13 cellular contexts compared by ENCODE assay signal in the genomic region with DNA sequence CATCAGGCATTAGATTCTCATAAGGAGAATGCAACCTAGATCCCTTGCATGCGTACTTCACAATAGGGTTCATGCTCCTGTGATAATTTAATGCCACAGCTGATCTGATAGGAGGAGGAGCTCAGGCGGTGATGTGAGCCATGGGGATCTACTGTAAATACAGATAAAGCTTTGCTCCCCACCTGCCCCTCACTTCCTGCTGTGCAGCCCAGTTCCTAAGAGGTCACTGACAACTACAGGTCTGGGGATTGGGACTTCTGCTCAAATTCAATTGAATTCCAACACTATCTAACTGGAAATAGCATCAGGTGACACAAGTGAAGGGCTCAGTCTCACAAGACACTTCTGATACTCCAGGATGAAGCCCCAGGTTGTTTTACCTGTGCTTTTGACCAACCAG. TPM values are rescaled to one million over a fixed set of nuclear protein-coding genes. Genes with fewer than 3 reads are reported as not detected.
DNase-seq lines count a peak whose midpoint lies in the region; ATAC-seq, FAIRE-seq and TF ChIP-seq lines count a peak whose summit lies in the region.
"Not testable (repeated sequence)": the region's sequence is repeated elsewhere in the genome, so short reads cannot be mapped to it uniquely, and the experiment has no call there.
"Had no signal": no experiment of that assay in that cellular context is flagged by ENCODE, and none has a peak within 500 bp of the region (broad histone marks: within the 10 kb centered on the region; RNA-seq: fewer than 3 reads in every experiment).

No MANE protein-coding gene starts in this region.

- POLR2A ChIA-PET in K562 (lab: Yijun Ruan, JAX): not testable (repeated sequence)

- no CpG with 5 or more reads among the region's 2 CpGs for WGBS in K562 (ENCODE audit: insufficient coverage, low coverage, missing lambda C conversion rate)

- TF ChIP-seq POLR2A in K562 (conservative IDR thresholded peaks at IDR 0.05): not testable (repeated sequence)

- intact Hi-C loops in K562 (cut with micrococcal nuclease): not testable (repeated sequence)

- in situ Hi-C loops in K562 (cut with MboI): loop anchor here (5.0 kb wide), 1 partner anchor 80 kb away; no protein-coding TSS in a partner anchor

- not testable (repeated sequence) for TF ChIP-seq CTCF in K562 (IDR thresholded peaks at IDR 0.05 in 2 of 3, conservative IDR thresholded peaks at IDR 0.05 in 1 of 3; ENCODE audit: insufficient read depth in 2 of 3, low read depth in 1 of 3, low read length in 3 of 3); neutrophil (IDR thresholded peaks at IDR 0.05)

- BruUV-seq in K562 (replicated peaks; lab: Mats Ljungman, UMichigan): not testable (repeated sequence)

- H3K4me3 ChIP-seq in K562; neutrophil (ENCODE audit: low read depth in 1 of 2, low read length in 1 of 2): not testable (repeated sequence)

- TF ChIP-seq EP300 in K562 (IDR thresholded peaks at IDR 0.05; ENCODE audit: low read length): not testable (repeated sequence)

- CTCF ChIA-PET in K562 (lab: Yijun Ruan, JAX; ENCODE audit: low intra/inter-chr PET ratio): not testable (repeated sequence)

- not testable (repeated sequence) for H3K79me2 ChIP-seq in K562 (ENCODE audit: control insufficient read depth, insufficient read depth, low read length)

- not testable (repeated sequence) for H4K20me1 ChIP-seq in K562 (replicated peaks; ENCODE audit: control insufficient read depth, insufficient read depth, low read length)

- FAIRE-seq in K562 (lab: Jason Lieb, UNC): peak; percentile 69

- H3K27me3 ChIP-seq in K562 (ENCODE audit: control insufficient read depth in 2 of 2, insufficient read depth in 2 of 2, low read length in 2 of 2); neutrophil: not testable (repeated sequence)

- TF ChIP-seq RAD21 in K562 (CRISPR knock-in tag; conservative IDR thresholded peaks at IDR 0.05 in 1 of 2, IDR thresholded peaks at IDR 0.05 in 1 of 2): not testable (repeated sequence)

- H2AFZ ChIP-seq in K562 (ENCODE audit: low read depth, low read length): not testable (repeated sequence)

- not testable (repeated sequence) for DNase-seq in K562 (ENCODE audit: extremely low read depth in 1 of 4, low spot score in 3 of 4)

- peak overlapping the region; percentile 49; the same call in 1 of the 2 replicates for H3K4me2 ChIP-seq in K562 (ENCODE audit: insufficient read depth, low read length)

- H3K9me3 ChIP-seq in K562 (replicated peaks; ENCODE audit: control insufficient read depth, insufficient read depth, low read depth, low read length); neutrophil: not testable (repeated sequence)

- ATAC-seq in K562: peak; percentile 58

- not testable (repeated sequence) for H3K36me3 ChIP-seq in K562 (ENCODE audit: control insufficient read depth, insufficient read depth, low read length); neutrophil

- H3K4me1 ChIP-seq in K562 (replicated peaks in 1 of 2; ENCODE audit: control insufficient read depth in 2 of 2, insufficient read depth in 2 of 2, low read length in 2 of 2): peaks cover 3 to 22% of the 10 kb centered on the region in 2 experiments; a peak in 3 of 5 replicates
- H3K4me1 ChIP-seq in neutrophil (ENCODE audit: control insufficient read depth in 1 of 2, insufficient read depth in 1 of 2, low read depth in 1 of 2, low read length in 1 of 2): peaks cover 62 to 67% of the 10 kb centered on the region in 2 experiments

- H3K9ac ChIP-seq in K562 (ENCODE audit: insufficient read depth in 1 of 2, low read depth in 2 of 2, low read length in 2 of 2): not testable (repeated sequence)

- H3K27ac ChIP-seq in K562 (ENCODE audit: extremely low read depth, low read depth, low read length): not testable (repeated sequence)
- H3K27ac ChIP-seq in neutrophil: peak overlapping the region; percentile 90

- not testable (repeated sequence) for H3K9me1 ChIP-seq in K562 (ENCODE audit: control insufficient read depth, insufficient read depth, low read length)

RNA-seq across cellular contexts. Expression of a gene that starts 7.4 kb away (rescaled TPM):
- total RNA-seq in K562 (2011; cell fraction: chromatin; rRNA removed; ENCODE audit: low replicate concordance): 0.81 and 1.4 TPM in 2 replicates
- 0.39 and 0.67 TPM in 2 replicates for total RNA-seq in K562 (2011; cell fraction: nucleolus; rRNA removed)
- 1.2 and 1.7 TPM in 2 replicates for total RNA-seq in K562 (2011; cell fraction: nucleoplasm; rRNA removed)
- total RNA-seq in K562 (2014; rRNA removed) (0.12 TPM in 1 of 2 replicates, not detected in the other), K562 (2014; rRNA removed; fragmentation: Illumina TruSeq; extraction: Trizol) (not detected in 2 replicates), K562 (2015; rRNA removed; fragmentation: Illumina TruSeq; extraction: Trizol) (0.11 TPM in 2 replicates), K562 (2021) (0.29 and 0.56 TPM in 2 replicates)
- polyA plus RNA-seq in K562 (2011; rRNA removed) (0.24 and 0.32 TPM in 2 replicates), K562 (2014; fragmentation: Illumina TruSeq; extraction: Trizol) (0.11 TPM in 1 of 2 replicates, not detected in the other), K562 (2014; fragmentation: Nextera tagmentation; extraction: Ambion mirVana) (under 1 TPM; 0.04 to 0.15 TPM), K562 (2014; rRNA removed) (0.04 and 0.13 TPM in 2 replicates)
- 0.04 and 0.18 TPM in 2 replicates for polyA plus RNA-seq in K562 (2011; cell fraction: cytosol; rRNA removed)
- 0.37 and 0.51 TPM in 2 replicates for polyA plus RNA-seq in K562 (2011; cell fraction: nucleus; rRNA removed)
- 0.21 TPM in 2 replicates for polyA plus RNA-seq in K562 (2012)
- polyA minus RNA-seq in K562 (2011; rRNA and poly(A)+ RNA removed): 0.45 and 0.49 TPM in 2 replicates
- polyA minus RNA-seq in K562 (2011; cell fraction: cytosol; rRNA and poly(A)+ RNA removed): not detected in 2 replicates
- polyA minus RNA-seq in K562 (2011; cell fraction: nucleus; rRNA and poly(A)+ RNA removed): 0.54 and 1.1 TPM in 2 replicates
- total RNA-seq: A172; A673; Caco-2; Calu3; CD4-positive, CD25-positive, alpha-beta regulatory T cell; Daoy had no signal
- polyA plus RNA-seq: A549, AG04450, BJ had no signal

RNA-seq across cellular contexts. Expression of a gene that starts 32.6 kb away (rescaled TPM):
- total RNA-seq in K562 (2011; cell fraction: chromatin; rRNA removed; ENCODE audit: low replicate concordance): 16.7 and 32.8 TPM in 2 replicates
- 22.5 and 30.7 TPM in 2 replicates for total RNA-seq in K562 (2011; cell fraction: nucleolus; rRNA removed)
- total RNA-seq in K562 (2011; cell fraction: nucleoplasm; rRNA removed): 11.7 and 19.8 TPM in 2 replicates
- total RNA-seq in K562 (2014; rRNA removed) (3.0 and 3.3 TPM in 2 replicates), K562 (2014; rRNA removed; fragmentation: Illumina TruSeq; extraction: Trizol) (1.1 and 1.6 TPM in 2 replicates), K562 (2015; rRNA removed; fragmentation: Illumina TruSeq; extraction: Trizol) (2.3 and 2.4 TPM in 2 replicates), K562 (2021) (3.0 and 3.9 TPM in 2 replicates)
- polyA plus RNA-seq in K562 (2011; rRNA removed) (10.0 and 14.3 TPM in 2 replicates), K562 (2014; fragmentation: Illumina TruSeq; extraction: Trizol) (2.3 and 2.7 TPM in 2 replicates), K562 (2014; fragmentation: Nextera tagmentation; extraction: Ambion mirVana) (under 1 TPM; 0.15 to 0.21 TPM), K562 (2014; rRNA removed) (4.6 and 4.7 TPM in 2 replicates)
- 14.1 and 14.5 TPM in 2 replicates for polyA plus RNA-seq in K562 (2011; cell fraction: cytosol; rRNA removed)
- polyA plus RNA-seq in K562 (2011; cell fraction: nucleus; rRNA removed): 74.9 and 104 TPM in 2 replicates
- 5.0 and 15.7 TPM in 2 replicates for polyA plus RNA-seq in K562 (2012)
- 5.8 and 5.9 TPM in 2 replicates for polyA minus RNA-seq in K562 (2011; rRNA and poly(A)+ RNA removed)
- 2.6 and 3.2 TPM in 2 replicates for polyA minus RNA-seq in K562 (2011; cell fraction: cytosol; rRNA and poly(A)+ RNA removed)
- 10.4 and 13.9 TPM in 2 replicates for polyA minus RNA-seq in K562 (2011; cell fraction: nucleus; rRNA and poly(A)+ RNA removed)
- total RNA-seq: CD4-positive, CD25-positive, alpha-beta regulatory T cell had no signal
- polyA plus RNA-seq: CD4-positive, CD25-positive, alpha-beta regulatory T cell had no signal

RNA-seq across cellular contexts. Expression of a gene that starts 51.7 kb away (rescaled TPM):
- 389 and 599 TPM in 2 replicates for total RNA-seq in K562 (2011; cell fraction: chromatin; rRNA removed; ENCODE audit: low replicate concordance)
- 541 and 613 TPM in 2 replicates for total RNA-seq in K562 (2011; cell fraction: nucleolus; rRNA removed)
- total RNA-seq in K562 (2011; cell fraction: nucleoplasm; rRNA removed): 545 and 616 TPM in 2 replicates
- total RNA-seq in K562 (2014; rRNA removed) (101 and 112 TPM in 2 replicates), K562 (2014; rRNA removed; fragmentation: Illumina TruSeq; extraction: Trizol) (113 and 127 TPM in 2 replicates), K562 (2015; rRNA removed; fragmentation: Illumina TruSeq; extraction: Trizol) (117 and 130 TPM in 2 replicates), K562 (2021) (84.4 and 97.8 TPM in 2 replicates)
- polyA plus RNA-seq in K562 (2011; rRNA removed) (373 and 504 TPM in 2 replicates), K562 (2014; fragmentation: Illumina TruSeq; extraction: Trizol) (147 and 151 TPM in 2 replicates), K562 (2014; fragmentation: Nextera tagmentation; extraction: Ambion mirVana) (100 to 1,000 TPM in 1 of 2 experiments, 10 to 100 TPM in 1; 80.0 to 112 TPM), K562 (2014; rRNA removed) (124 and 132 TPM in 2 replicates)
- 431 and 516 TPM in 2 replicates for polyA plus RNA-seq in K562 (2011; cell fraction: cytosol; rRNA removed)
- polyA plus RNA-seq in K562 (2011; cell fraction: nucleus; rRNA removed): 298 and 350 TPM in 2 replicates
- polyA plus RNA-seq in K562 (2012): 85.7 and 203 TPM in 2 replicates
- 536 and 660 TPM in 2 replicates for polyA minus RNA-seq in K562 (2011; rRNA and poly(A)+ RNA removed)
- 195 and 278 TPM in 2 replicates for polyA minus RNA-seq in K562 (2011; cell fraction: cytosol; rRNA and poly(A)+ RNA removed)
- polyA minus RNA-seq in K562 (2011; cell fraction: nucleus; rRNA and poly(A)+ RNA removed): 253 and 509 TPM in 2 replicates
- total RNA-seq: A673; Caco-2; Calu3; CD4-positive, CD25-positive, alpha-beta regulatory T cell; Daoy had no signal
- polyA plus RNA-seq: CD4-positive, alpha-beta memory T cell; CD8-positive, alpha-beta memory T cell had no signal
